19 cellular contexts compared by ENCODE assay signal in the genomic region with DNA sequence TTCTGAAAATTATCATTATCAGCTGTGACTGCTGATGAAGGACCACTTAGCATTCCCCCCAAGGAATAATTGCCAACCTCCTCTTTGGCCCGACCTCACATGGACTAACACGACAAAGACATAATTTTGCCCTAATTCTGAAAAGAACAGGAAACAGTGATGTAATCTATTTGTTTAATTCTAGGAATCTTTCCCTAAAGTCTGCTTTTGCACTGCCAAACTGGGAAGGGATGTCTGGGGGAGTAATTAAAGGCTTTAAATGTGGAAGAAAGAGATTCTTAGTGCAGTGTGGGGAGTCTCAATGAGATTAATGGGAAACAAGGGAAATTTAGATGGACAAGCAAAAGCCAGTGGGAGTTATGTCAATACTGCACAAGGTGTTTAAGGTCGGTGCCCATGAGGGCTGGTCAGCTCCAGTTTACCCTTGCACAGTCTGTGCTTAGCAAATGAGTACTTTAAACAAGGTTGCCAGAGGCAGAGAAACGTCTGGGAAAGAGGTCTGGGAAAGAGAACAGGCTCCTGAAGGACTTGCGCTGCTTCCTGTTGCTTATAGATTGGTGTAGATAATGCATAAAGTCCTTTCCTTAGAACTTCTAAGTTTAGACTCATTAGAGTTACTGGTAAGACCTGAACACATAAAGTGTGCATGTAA.
"Had no signal": no experiment of that assay in that cellular context is flagged by ENCODE, and none has a peak within 500 bp of the region (broad histone marks: within the 10 kb centered on the region; RNA-seq: fewer than 3 reads in every experiment).

No MANE protein-coding gene starts in this region.

- H3K27me3 ChIP-seq: adrenal gland, cardiac muscle cell, pancreas, tibial nerve, vagina had no signal

- H3K36me3 Mint-ChIP-seq: activated naive CD4-positive, alpha-beta T cell treated with anti-CD3 and anti-CD28 coated beads, Interleukin-2, amount 50 U/mL, for 24 hours; stimulated activated naive B cell treated with anti-CD40 and anti-IgM and Interleukin-4, amounts not matched to agents 10 μg/mL and 1 μg/mL and 100 μg/mL, for 72 hours had no signal

- H3K9me3 ChIP-seq: adrenal gland, pancreas, tibial nerve, vagina had no signal

- DNase-seq: activated CD4-positive, alpha-beta T cell treated with anti-CD3 and anti-CD28 coated beads for 4 hours; activated CD8-positive, alpha-beta T cell treated with anti-CD3 and anti-CD28 coated beads for 36 hours; activated effector memory CD4-positive, alpha-beta T cell treated with anti-CD3 and anti-CD28 coated beads, Interleukin-2, amount 50 U/mL, for 16 hours; activated T-cell treated with anti-CD3 and anti-CD28 coated beads, Interleukin-2, amount 50 U/mL, for 48 hours; adrenal gland; dorsolateral prefrontal cortex; endodermal cell; hippocampal formation; kidney; pancreas; stimulated activated CD4-positive, alpha-beta T cell treated with anti-CD3 and anti-CD28 coated beads, Interleukin-15, amount 100 ng/mL, for 24 hours; stimulated activated CD4-positive, alpha-beta T cell treated with anti-CD3 and anti-CD28 coated beads, Interleukin-4, amount 100 ng/mL, for 1 hour; stimulated activated naive B cell treated with anti-CD40 and anti-IgM and Interleukin-4, amounts not matched to agents 10 μg/mL and 1 μg/mL and 100 μg/mL, for 72 hours; T-helper 17 cell; WERI-Rb-1 had no signal

- H3K4me3 ChIP-seq: adrenal gland, cardiac muscle cell, dorsolateral prefrontal cortex, pancreas, tibial nerve, vagina had no signal

- ATAC-seq: activated CD8-positive, alpha-beta T cell treated with anti-CD3 and anti-CD28 coated beads for 36 hours; stimulated activated naive B cell treated with anti-CD40 and anti-IgM and Interleukin-4, amounts not matched to agents 10 μg/mL and 1 μg/mL and 100 μg/mL, for 72 hours; T-helper 17 cell had no signal

- H3K27ac Mint-ChIP-seq: activated CD8-positive, alpha-beta T cell treated with anti-CD3 and anti-CD28 coated beads for 36 hours; activated naive CD4-positive, alpha-beta T cell treated with anti-CD3 and anti-CD28 coated beads, Interleukin-2, amount 50 U/mL, for 24 hours; endodermal cell; stimulated activated naive B cell treated with anti-CD40 and anti-IgM and Interleukin-4, amounts not matched to agents 10 μg/mL and 1 μg/mL and 100 μg/mL, for 72 hours; T-helper 17 cell had no signal

- H3K36me3 ChIP-seq: adrenal gland, cardiac muscle cell, pancreas, tibial nerve, vagina, WERI-Rb-1 had no signal

- H3K4me1 Mint-ChIP-seq: activated naive CD4-positive, alpha-beta T cell treated with anti-CD3 and anti-CD28 coated beads, Interleukin-2, amount 50 U/mL, for 24 hours had no signal

- H3K27ac ChIP-seq: adrenal gland, cardiac muscle cell, pancreas, tibial nerve, vagina, WERI-Rb-1 had no signal

- H3K4me1 ChIP-seq: adrenal gland, pancreas, vagina had no signal

- H3K9me3 Mint-ChIP-seq: activated CD8-positive, alpha-beta T cell treated with anti-CD3 and anti-CD28 coated beads for 36 hours; activated naive CD4-positive, alpha-beta T cell treated with anti-CD3 and anti-CD28 coated beads, Interleukin-2, amount 50 U/mL, for 24 hours; endodermal cell; stimulated activated naive B cell treated with anti-CD40 and anti-IgM and Interleukin-4, amounts not matched to agents 10 μg/mL and 1 μg/mL and 100 μg/mL, for 72 hours had no signal

- H3K4me3 Mint-ChIP-seq: activated CD8-positive, alpha-beta T cell treated with anti-CD3 and anti-CD28 coated beads for 36 hours; activated naive CD4-positive, alpha-beta T cell treated with anti-CD3 and anti-CD28 coated beads, Interleukin-2, amount 50 U/mL, for 24 hours; endodermal cell; stimulated activated naive B cell treated with anti-CD40 and anti-IgM and Interleukin-4, amounts not matched to agents 10 μg/mL and 1 μg/mL and 100 μg/mL, for 72 hours; T-helper 17 cell had no signal
